Comparison of ENCODE assay signal across 11 cellular contexts in genomic region chr22:44523981-44524759, GRCh38. TPM values are rescaled to one million over a fixed set of nuclear protein-coding genes. Genes with fewer than 3 reads are reported as not detected.
A peak's percentile ranks its signal among the peaks of the same experiment; 100 is the strongest.
DNase-seq lines count a peak whose midpoint lies in the region; ATAC-seq and TF ChIP-seq lines count a peak whose summit lies in the region.
"Had no signal": no experiment of that assay in that cellular context is flagged by ENCODE, and none has a peak within 500 bp of the region (broad histone marks: within the 10 kb centered on the region; RNA-seq: fewer than 3 reads in every experiment).

No MANE protein-coding gene starts in this region.

- H2BK120ac ChIP-seq in neuronal stem cell (ENCODE audit: low read depth, low read length) = no peak overlapping the region

- no peak overlapping the region for H3K9ac ChIP-seq in neuronal stem cell (ENCODE audit: low read depth, low read length, poor library complexity)

- H4K8ac ChIP-seq in neuronal stem cell (ENCODE audit: low read depth, low read length) = no peak overlapping the region

- TF ChIP-seq CTCF in foreskin fibroblast (IDR thresholded peaks at IDR 0.05; ENCODE audit: low read depth, low read length) (no peak), prostate gland (IDR thresholded peaks at IDR 0.05) (no peak)

- H3K4me1 ChIP-seq in neuronal stem cell (ENCODE audit: control insufficient read depth in 2 of 2, insufficient read depth in 1 of 2, low read depth in 1 of 2, low read length in 2 of 2) (peaks cover 3 to 6% of the 10 kb centered on the region in 2 donors), prostate gland (replicated peaks) (no peaks in the 10 kb centered on the region)

- no peak overlapping the region for H3K4ac ChIP-seq in neuronal stem cell (ENCODE audit: low read length)

- H2BK12ac ChIP-seq in neuronal stem cell (ENCODE audit: low read length) = no peak overlapping the region

- H3K14ac ChIP-seq in neuronal stem cell (ENCODE audit: low read length) = no peak overlapping the region

- WGBS in neuronal stem cell (ENCODE audit: extremely low coverage in 2 of 2, insufficient read length in 2 of 2, insufficient replicate concordance in 1 of 2), 2 donors = no CpG with 5 or more reads among the region's 14 CpGs
- WGBS in prostate gland = 58% methylated on average over 14 of the region's 14 CpGs

- H4K91ac ChIP-seq in neuronal stem cell (ENCODE audit: low read depth, low read length, poor library complexity) = no peak overlapping the region

- H3K9me3 ChIP-seq in neuronal stem cell (replicated peaks in 1 of 2; ENCODE audit: control insufficient read depth in 2 of 2, insufficient read depth in 1 of 2, low read depth in 1 of 2, low read length in 2 of 2) = peaks cover 0 to 6% of the 10 kb centered on the region in 2 donors
- no peaks in the 10 kb centered on the region for H3K9me3 ChIP-seq in prostate gland

- H3K79me1 ChIP-seq in neuronal stem cell (ENCODE audit: low read depth, low read length) = no peaks in the 10 kb centered on the region

- H3K27me3 ChIP-seq in neuronal stem cell (ENCODE audit: control insufficient read depth in 3 of 3, insufficient read depth in 3 of 3, low read depth in 1 of 3, low read length in 3 of 3) (peaks cover 0 to 12% (median 0%) of the 10 kb centered on the region in 3 experiments), prostate gland (replicated peaks; ENCODE audit: insufficient read depth) (peaks cover 2% of the 10 kb centered on the region)

- no peak overlapping the region for H3K18ac ChIP-seq in neuronal stem cell (ENCODE audit: low read length)

- no peak overlapping the region for H2BK5ac ChIP-seq in neuronal stem cell (ENCODE audit: low read length)

- H3K36me3 ChIP-seq in neuronal stem cell (replicated peaks in 1 of 2; ENCODE audit: control insufficient read depth in 2 of 2, insufficient read depth in 2 of 2, low read length in 2 of 2) (no peaks in the 10 kb centered on the region), prostate gland (no peaks in the 10 kb centered on the region)

- peak overlapping the region; percentile 72 for H2AFZ ChIP-seq in neuronal stem cell (ENCODE audit: low read length)

- no peak overlapping the region for H2AK5ac ChIP-seq in neuronal stem cell (ENCODE audit: low read depth, low read length)

- H3K23ac ChIP-seq in neuronal stem cell (ENCODE audit: low read depth, low read length, poor library complexity) = no peak overlapping the region

- H3K4me2 ChIP-seq in neuronal stem cell (ENCODE audit: insufficient read depth, low read length, poor library complexity, severe bottlenecking) = no peak overlapping the region

- DNase-seq in Daoy (ENCODE audit: low read depth) (peak; percentile 87), RPMI7951 (ENCODE audit: low read depth) (peak; percentile 97), foreskin fibroblast (peak; percentile 83 to 84), neuronal stem cell (ENCODE audit: low spot score) (no peak), cortex of kidney (lab: John Stamatoyannopoulos, UW) (no peak), prostate gland (ENCODE audit: low spot score) (no peak), NCI-H748 treated with DMSO at 0.1 percent for 48 hours (lab: John Stamatoyannopoulos, UW) (no peak)
- DNase-seq: Calu3, MM.1S, SIG-M5 had no signal

- H3K27ac ChIP-seq in neuronal stem cell (replicated peaks; ENCODE audit: low read length) (no peak overlapping the region), prostate gland (no peak overlapping the region)

- ATAC-seq in GM18870 (IDR thresholded peaks at IDR 0.05; ENCODE audit: unreplicated experiment) = no peak

- no peak overlapping the region for H3K4me3 ChIP-seq in foreskin fibroblast (ENCODE audit: low read depth in 1 of 2, low read length in 2 of 2)
- H3K4me3 ChIP-seq in neuronal stem cell (ENCODE audit: low read length in 2 of 2) = no peak overlapping the region
- H3K4me3 ChIP-seq in prostate gland = no peak overlapping the region

- H2BK15ac ChIP-seq in neuronal stem cell (ENCODE audit: low read length) = no peak overlapping the region

- no peak for TF ChIP-seq POLR2A in prostate gland (IDR thresholded peaks at IDR 0.05)

- intact Hi-C loops in prostate gland (cut with DNase I) = no loop called here

RNA-seq across cellular contexts. Expression of gene RTL6, which starts 26.1 kb away (rescaled TPM):
- 23.6 and 30.8 TPM in 2 replicates for total RNA-seq in Daoy (2014; rRNA removed; shearing (Covaris generic))
- 14.2 and 16.6 TPM in 2 replicates for total RNA-seq in RPMI7951 (2014; rRNA removed; shearing (Covaris generic))
- polyA plus RNA-seq in neuronal stem cell (2013, experiment 1 of 2) = 19.8 TPM
- 20.4 TPM for polyA plus RNA-seq in neuronal stem cell (2013, experiment 2 of 2)
- 10 to 100 TPM; 22.4 to 35.1 TPM for total RNA-seq in prostate gland

Comparison
In these comparisons a context has a peak if more than half of its experiments do, and no peak if none do; other contexts are left out.
1. DNase-seq: peak in Daoy (single experiment), RPMI7951 (single experiment) and foreskin fibroblast (2 of 2); none in neuronal stem cell (single experiment), cortex of kidney (single experiment), prostate gland (single experiment) and NCI-H748 treated with DMSO at 0.1 percent for 48 hours (single experiment).